8 cellular contexts compared by ENCODE assay signal in the genomic region with DNA sequence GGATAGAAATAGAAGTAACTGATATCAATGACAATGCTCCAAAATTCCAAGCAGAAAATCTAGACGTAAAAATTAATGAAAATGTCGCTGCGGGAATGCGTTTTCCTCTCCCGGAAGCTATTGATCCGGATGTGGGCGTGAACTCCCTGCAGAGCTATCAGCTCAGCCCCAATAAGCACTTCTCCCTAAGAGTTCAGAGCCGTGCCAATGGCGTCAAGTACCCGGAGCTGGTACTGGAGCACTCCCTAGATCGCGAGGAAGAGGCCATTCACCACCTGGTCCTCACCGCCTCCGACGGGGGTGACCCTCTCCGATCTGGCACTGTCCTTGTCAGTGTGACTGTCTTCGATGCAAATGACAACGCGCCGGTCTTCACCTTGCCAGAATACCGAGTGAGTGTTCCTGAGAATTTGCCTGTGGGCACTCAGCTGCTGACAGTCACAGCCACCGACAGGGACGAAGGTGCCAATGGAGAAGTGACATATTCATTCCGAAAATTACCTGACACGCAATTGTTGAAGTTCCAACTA. TPM values are rescaled to one million over a fixed set of nuclear protein-coding genes. Genes with fewer than 3 reads are reported as not detected.
DNase-seq lines count a peak whose midpoint lies in the region; ATAC-seq, FAIRE-seq and TF ChIP-seq lines count a peak whose summit lies in the region.

No MANE protein-coding gene starts in this region.

- peaks cover 99% of the 10 kb centered on the region for H3K9me3 ChIP-seq in left ventricle myocardium inferior (replicated peaks)

- ATAC-seq in GM19438 (IDR thresholded peaks at IDR 0.05; ENCODE audit: low read depth, unreplicated experiment), result peak; percentile 39
- no peak for ATAC-seq in GM18861 (IDR thresholded peaks at IDR 0.05; ENCODE audit: unreplicated experiment)

- DNase-seq in left ventricle myocardium inferior (no peak), skeletal muscle cell (ENCODE audit: low read depth) (no peak), D721Med (ENCODE audit: insufficient read length, low spot score) (no peak), NCI-H82 treated with DMSO at 0.1 percent for 48 hours (lab: John Stamatoyannopoulos, UW; ENCODE audit: unreplicated experiment) (no peak), NCI-H2196 (lab: John Stamatoyannopoulos, UW; ENCODE audit: unreplicated experiment) (no peak)

- no peaks in the 10 kb centered on the region for H3K27me3 ChIP-seq in left ventricle myocardium inferior (ENCODE audit: low read depth)

- peak overlapping the region; percentile 50 for H3K27ac ChIP-seq in left ventricle myocardium inferior (replicated peaks)

- H3K36me3 ChIP-seq in left ventricle myocardium inferior, result peaks cover 44% of the 10 kb centered on the region

- no peak for FAIRE-seq in D721Med (lab: Jason Lieb, UNC)

- intact Hi-C loops in left ventricle myocardium inferior (cut with micrococcal nuclease), result loop anchor here (10.0 kb wide), 1 partner anchor 141 kb away; no protein-coding TSS in a partner anchor

- H3K4me3 ChIP-seq in WI38 (ENCODE audit: low read depth, low read length) (peak overlapping the region; percentile 68), left ventricle myocardium inferior (peak overlapping the region; percentile 54), skeletal muscle cell (ENCODE audit: low read depth, low read length) (peak overlapping the region; percentile 46)

- no peak for TF ChIP-seq CTCF in WI38 (IDR thresholded peaks at IDR 0.05; ENCODE audit: low read depth, low read length)
- no peak for TF ChIP-seq CTCF in left ventricle myocardium inferior (IDR thresholded peaks at IDR 0.05; ENCODE audit: borderline replicate concordance)
- no peak for TF ChIP-seq CTCF in D721Med (IDR thresholded peaks at IDR 0.05; ENCODE audit: insufficient read depth, missing control alignments)

- H3K4me1 ChIP-seq in left ventricle myocardium inferior, result peaks cover 52% of the 10 kb centered on the region

RNA-seq across cellular contexts. Expression of gene PCDHGA10, which starts 0.8 kb away (rescaled TPM):
- 5.0 TPM for total RNA-seq in left ventricle myocardium inferior

RNA-seq across cellular contexts. Expression of gene PCDHGB7, which starts 3.9 kb away (rescaled TPM):
- 7.9 TPM for total RNA-seq in left ventricle myocardium inferior

RNA-seq across cellular contexts. Expression of gene PCDHGB6, which starts 5.8 kb away (rescaled TPM):
- 5.0 TPM for total RNA-seq in left ventricle myocardium inferior

RNA-seq across cellular contexts. Expression of gene PCDHGA11, which starts 7.2 kb away (rescaled TPM):
- 3.8 TPM for total RNA-seq in left ventricle myocardium inferior

RNA-seq across cellular contexts. Expression of gene PCDHGA9, which starts 11.0 kb away (rescaled TPM):
- total RNA-seq in left ventricle myocardium inferior, result 3.9 TPM
